Comparison of ENCODE assay signal across 7 cellular contexts in genomic region chr5:161546463-161547301, GRCh38. TPM values are rescaled to one million over a fixed set of nuclear protein-coding genes. Genes with fewer than 3 reads are reported as not detected.
DNase-seq lines count a peak whose midpoint lies in the region; ATAC-seq and TF ChIP-seq lines count a peak whose summit lies in the region.

Gene GABRB2 (minus strand): TSS chr5:161546725. CDS start chr5:161546643, 82 bp downstream.

- intact Hi-C loops in thyroid gland (cut with DNase I), result no loop called here

- H3K9me3 Mint-ChIP-seq in T-helper 1 cell treated with Interleukin-12 subunit alpha and Interleukin-12 subunit beta and Interleukin-4 antibody, amounts not matched to agents 30 μg/mL and 1 μg/mL, for 36 hours, result no peaks in the 10 kb centered on the region

- peaks cover 60% of the 10 kb centered on the region for H3K27me3 Mint-ChIP-seq in T-helper 1 cell treated with Interleukin-12 subunit alpha and Interleukin-12 subunit beta and Interleukin-4 antibody, amounts not matched to agents 30 μg/mL and 1 μg/mL, for 36 hours (ENCODE audit: low read depth)

- no peak for TF ChIP-seq POLR2A in erythroblast (IDR thresholded peaks at IDR 0.05; ENCODE audit: low read length)
- no peak for TF ChIP-seq POLR2A in thyroid gland (IDR thresholded peaks at IDR 0.05)

- no peaks in the 10 kb centered on the region for H3K36me3 ChIP-seq in thyroid gland

- peak; percentile 68 for ATAC-seq in GM21381 (IDR thresholded peaks at IDR 0.05; ENCODE audit: unreplicated experiment)

- peaks cover 13 to 15% of the 10 kb centered on the region in 2 donors for H3K4me1 ChIP-seq in thyroid gland

- no peak within 1 kb of the TSS for H3K27ac Mint-ChIP-seq in T-helper 1 cell treated with Interleukin-12 subunit alpha and Interleukin-12 subunit beta and Interleukin-4 antibody, amounts not matched to agents 30 μg/mL and 1 μg/mL, for 36 hours

- H3K27me3 ChIP-seq in HL-60 (ENCODE audit: insufficient read depth, poor library complexity, severe bottlenecking) (peaks cover 19% of the 10 kb centered on the region), thyroid gland (peaks cover 6% of the 10 kb centered on the region)

- WGBS in thyroid gland, 2 donors, result 1 to 2% methylated on average over 32 of the region's 32 CpGs

- H3K4me3 Mint-ChIP-seq in T-helper 1 cell treated with Interleukin-12 subunit alpha and Interleukin-12 subunit beta and Interleukin-4 antibody, amounts not matched to agents 30 μg/mL and 1 μg/mL, for 36 hours, result peak within 1 kb of the TSS; percentile 83

- H3K36me3 Mint-ChIP-seq in T-helper 1 cell treated with Interleukin-12 subunit alpha and Interleukin-12 subunit beta and Interleukin-4 antibody, amounts not matched to agents 30 μg/mL and 1 μg/mL, for 36 hours (ENCODE audit: low read depth), result peaks cover 2% of the 10 kb centered on the region

- no peaks in the 10 kb centered on the region for H3K9me3 ChIP-seq in thyroid gland

- no peak within 1 kb of the TSS for H3K27ac ChIP-seq in HL-60 (replicated peaks)
- H3K27ac ChIP-seq in thyroid gland, result no peak within 1 kb of the TSS

- DNase-seq in GM04504 (ENCODE audit: low read depth), result peak; percentile 5
- peak; percentile 34 to 56 for DNase-seq in HL-60 (ENCODE audit: low read depth in 1 of 2, low spot score in 1 of 2)
- peak; percentile 3 to 8 for DNase-seq in erythroblast (lab: John Stamatoyannopoulos, UW)
- DNase-seq in mucosa of gallbladder (ENCODE audit: low spot score), result peak; percentile 55
- peak; percentile 60 to 62 for DNase-seq in thyroid gland

- peak within 1 kb of the TSS; percentile 52 for H3K4me3 ChIP-seq in HL-60 (replicated peaks; ENCODE audit: insufficient read depth, low read length)
- H3K4me3 ChIP-seq in thyroid gland (replicated peaks in 1 of 3), result peak within 1 kb of the TSS; percentile 3 to 44 (median 37)

- no peak for TF ChIP-seq CTCF in HL-60 (IDR thresholded peaks at IDR 0.05; ENCODE audit: insufficient read depth, low read length)
- TF ChIP-seq CTCF in thyroid gland (IDR thresholded peaks at IDR 0.05), result no peak

- H3K4me1 Mint-ChIP-seq in T-helper 1 cell treated with Interleukin-12 subunit alpha and Interleukin-12 subunit beta and Interleukin-4 antibody, amounts not matched to agents 30 μg/mL and 1 μg/mL, for 36 hours (ENCODE audit: low read depth), result peaks cover 10% of the 10 kb centered on the region

RNA-seq across cellular contexts. Expression of gene GABRB2, which starts in this region (rescaled TPM):
- 0.72 TPM for total RNA-seq in mucosa of gallbladder
- 1 to 10 TPM in 2 of 4 donors, under 1 TPM in 2; 0.11 to 4.6 (median 1.3) TPM for total RNA-seq in thyroid gland

Comparison
In these comparisons a context has a peak if more than half of its experiments do, and no peak if none do; other contexts are left out.
1. Peak in DNase-seq in mucosa of gallbladder; RNA of the gene not detected or under 1 TPM.
2. DNase-seq: peak in every context shown above with its lines; median percentile 61 in thyroid gland; 55 in mucosa of gallbladder; 45 in HL-60; 6 in erythroblast; 5 in GM04504.